Comparison of ENCODE assay signal across 24 cellular contexts in the genomic region with DNA sequence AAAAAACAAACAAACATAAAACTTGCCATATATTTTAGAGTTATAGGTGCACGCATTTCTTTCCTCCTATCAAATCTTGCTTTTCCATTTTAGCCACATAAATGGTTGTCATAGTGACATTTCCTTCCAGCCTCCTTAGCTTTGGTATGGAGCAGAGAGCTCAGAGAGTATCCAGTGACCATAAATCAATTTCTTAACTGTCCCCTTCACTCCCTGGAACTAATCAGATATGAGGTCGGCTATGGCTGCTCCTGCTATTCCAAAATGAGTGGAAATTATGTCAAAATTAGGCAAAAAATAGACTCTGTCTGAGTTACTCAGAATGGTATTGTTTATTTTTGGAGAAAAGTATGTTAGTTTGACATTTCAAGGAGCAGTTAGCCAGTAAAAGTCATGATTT.
DNase-seq lines count a peak whose midpoint lies in the region; ATAC-seq and TF ChIP-seq lines count a peak whose summit lies in the region.
"Had no signal": no experiment of that assay in that cellular context is flagged by ENCODE, and none has a peak within 500 bp of the region (broad histone marks: within the 10 kb centered on the region; RNA-seq: fewer than 3 reads in every experiment).

No MANE protein-coding gene starts in this region.

- H3K27me3 ChIP-seq in Caco-2 (replicated peaks; ENCODE audit: control insufficient read depth, insufficient read depth, low read length) = no peaks in the 10 kb centered on the region
- H3K27me3 ChIP-seq: MG63 had no signal

- H3K9me3 Mint-ChIP-seq in Caco-2 (ENCODE audit: unreplicated experiment) = no peaks in the 10 kb centered on the region

- ATAC-seq in GM19397 (IDR thresholded peaks at IDR 0.05; ENCODE audit: unreplicated experiment) = no peak
- no peak for ATAC-seq in GM19455 (IDR thresholded peaks at IDR 0.05; ENCODE audit: unreplicated experiment)
- ATAC-seq: A549, HCT116, PC-3 had no signal

- TF ChIP-seq CTCF in fibroblast of the aortic adventitia (IDR thresholded peaks at IDR 0.05; ENCODE audit: insufficient read depth, low read length) (no peak), Caco-2 (IDR thresholded peaks at IDR 0.05; ENCODE audit: insufficient read depth in 1 of 2, low read depth in 1 of 2, low read length in 1 of 2, severe bottlenecking in 1 of 2, unreplicated experiment in 1 of 2) (no peak)

- CTCF ChIA-PET in Caco-2 (lab: Charles Lee) = no interaction called here

- BruUV-seq in Caco-2 (replicated peaks; lab: Mats Ljungman, UMichigan) = no TSS peak

- H3K4me3 ChIP-seq in fibroblast of the aortic adventitia (ENCODE audit: low read depth, low read length) (no peak overlapping the region), Caco-2 (ENCODE audit: low read depth, low read length) (no peak overlapping the region)
- H3K4me3 ChIP-seq: A549, MG63 had no signal

- intact Hi-C loops in Caco-2 (cut with micrococcal nuclease; ENCODE audit: unreplicated experiment) = no loop called here

- POLR2A ChIA-PET in Caco-2 (lab: Charles Lee) = no interaction called here

- no peaks in the 10 kb centered on the region for H3K4me1 ChIP-seq in Caco-2
- H3K4me1 ChIP-seq: A549 had no signal

- H3K36me3 ChIP-seq in Caco-2 (ENCODE audit: control insufficient read depth, insufficient read depth, low read length) = no peaks in the 10 kb centered on the region
- H3K36me3 ChIP-seq: MG63 had no signal

- no peaks in the 10 kb centered on the region for H3K36me3 Mint-ChIP-seq in Caco-2 (ENCODE audit: insufficient read depth, unreplicated experiment)
- H3K36me3 Mint-ChIP-seq: CD4-positive, alpha-beta memory T cell had no signal

- no peak overlapping the region for H3K27ac Mint-ChIP-seq in Caco-2 (ENCODE audit: unreplicated experiment)
- H3K27ac Mint-ChIP-seq: CD4-positive, alpha-beta memory T cell had no signal

- no peaks in the 10 kb centered on the region for H3K9me3 ChIP-seq in Caco-2
- H3K9me3 ChIP-seq: A549, MG63 had no signal

- DNase-seq in GM04503 (ENCODE audit: low read depth) (peak; percentile 31), SK-N-DZ (ENCODE audit: low spot score) (peak; percentile 23), fibroblast of the aortic adventitia (ENCODE audit: low read depth) (peak; percentile 30), stromal cell of bone marrow (ENCODE audit: low read depth) (peak; percentile 18), Caco-2 (no peak), DMS79 treated with DMSO at 0.1 percent for 48 hours (lab: John Stamatoyannopoulos, UW) (no peak)
- DNase-seq: C1 segment of cervical spinal cord; CD4-positive, alpha-beta memory T cell; COR-L47; GF-D8; IMR-90; KG1; MG63; NCI-H1694; NCI-H2081; NCI-H446; NCI-H82; NK-92 treated with Interleukin-12 subunit alpha and Interleukin-12 subunit beta, amount 100 ng/mL, for 24 hours; PC-3; T-helper 1 cell had no signal

- no peaks in the 10 kb centered on the region for H3K4me1 Mint-ChIP-seq in Caco-2 (ENCODE audit: low read depth, unreplicated experiment)
- H3K4me1 Mint-ChIP-seq: CD4-positive, alpha-beta memory T cell had no signal

- no peak overlapping the region for H3K4me3 Mint-ChIP-seq in Caco-2 (ENCODE audit: unreplicated experiment)
- H3K4me3 Mint-ChIP-seq: CD4-positive, alpha-beta memory T cell had no signal

- H3K27me3 Mint-ChIP-seq in Caco-2 (ENCODE audit: insufficient read depth, unreplicated experiment) = peaks cover 3% of the 10 kb centered on the region

Comparison
In these comparisons a context has a peak if more than half of its experiments do, and no peak if none do; other contexts are left out.
1. DNase-seq: peak in GM04503 (single experiment), SK-N-DZ (single experiment), fibroblast of the aortic adventitia (single experiment) and stromal cell of bone marrow (single experiment); none in Caco-2 (0 of 2) and DMS79 treated with DMSO at 0.1 percent for 48 hours (single experiment).